In genomic region chr14:22320353-22320733, GRCh38 we compare ENCODE assay signal across 1 cellular context.
TF ChIP-seq lines count a peak whose summit lies in the region.

No MANE protein-coding gene starts in this region.

TF ChIP-seq in GM12878, 131 proteins besides CTCF, POLR2A, EP300 and RAD21 (continued from another document):
- TF ChIP-seq EZH2 (IDR thresholded peaks at IDR 0.05; ENCODE audit: borderline replicate concordance, control insufficient read depth, low read depth, low read length), result no peak
- TF ChIP-seq SPI1 (IDR thresholded peaks at IDR 0.05; ENCODE audit: borderline replicate concordance, insufficient read depth, low read depth, low read length), result no peak
- no peak for TF ChIP-seq SRF (IDR thresholded peaks at IDR 0.05; ENCODE audit: low read depth in 2 of 2, low read length in 2 of 2)
